Comparison of ENCODE assay signal across 25 cellular contexts in genomic region chr12:24668563-24668962, GRCh38.
"Had no signal": no experiment of that assay in that cellular context is flagged by ENCODE, and none has a peak within 500 bp of the region (broad histone marks: within the 10 kb centered on the region; RNA-seq: fewer than 3 reads in every experiment).

No MANE protein-coding gene starts in this region.

- H3K27ac ChIP-seq: hepatocyte, ovary, tibial artery, upper lobe of right lung had no signal

- DNase-seq: activated CD4-positive, alpha-beta T cell treated with anti-CD3 and anti-CD28 coated beads, Interleukin-2, amount 50 U/mL, for 1 hour; activated CD8-positive, alpha-beta T cell treated with anti-CD3 and anti-CD28 coated beads for 36 hours; activated naive CD8-positive, alpha-beta T cell treated with anti-CD3 and anti-CD28 coated beads, Interleukin-2, amount 50 U/mL, for 24 hours; activated T-cell treated with anti-CD3 and anti-CD28 coated beads, Interleukin-2, amount 50 U/mL, for 4 hours; anterior cingulate cortex; caudate nucleus; glutamatergic neuron; left colon; midbrain; naive thymus-derived CD4-positive, alpha-beta T cell; ovary; stimulated activated CD4-positive, alpha-beta T cell treated with anti-CD3 and anti-CD28 coated beads, Interleukin-1b, Interleukin-23, amount 100 ng/mL, for 48 hours; stimulated activated CD4-positive, alpha-beta T cell treated with anti-CD3 and anti-CD28 coated beads, Interleukin-4, amount 100 ng/mL, for 4 hours; stimulated activated CD8-positive, alpha-beta memory T cell treated with anti-CD3 and anti-CD28 coated beads, Interleukin-4, amount 100 ng/mL, for 48 hours; stimulated activated naive CD8-positive, alpha-beta T cell treated with anti-CD3 and anti-CD28 coated beads, Interleukin-15, amount 100 ng/mL, for 72 hours; substantia nigra; T-helper 2 cell; tibial artery; upper lobe of right lung had no signal

- H3K9me3 ChIP-seq: ovary, tibial artery, upper lobe of right lung had no signal

- H3K4me2 ChIP-seq: hepatocyte, smooth muscle cell had no signal

- H3K36me3 ChIP-seq: ovary, tibial artery, upper lobe of right lung had no signal

- H3K27me3 ChIP-seq: hepatocyte, ovary, tibial artery, upper lobe of right lung had no signal

- H3K4me3 ChIP-seq: hepatocyte, ovary, smooth muscle cell, tibial artery, upper lobe of right lung had no signal

- ATAC-seq: activated CD8-positive, alpha-beta T cell treated with anti-CD3 and anti-CD28 coated beads for 36 hours; activated naive CD8-positive, alpha-beta T cell treated with anti-CD3 and anti-CD28 coated beads, Interleukin-2, amount 50 U/mL, for 24 hours; activated T-cell treated with anti-CD3 and anti-CD28 coated beads, Interleukin-2, amount 50 U/mL, for 4 hours; activated T-helper 17 cell treated with anti-CD3 and anti-CD28 coated beads, Interleukin-2, amount 50 U/mL, for 72 hours; left colon; naive thymus-derived CD4-positive, alpha-beta T cell; stimulated activated naive CD8-positive, alpha-beta T cell treated with anti-CD3 and anti-CD28 coated beads, Interleukin-15, amount 100 ng/mL, for 72 hours; upper lobe of right lung; WTC11 had no signal

- FAIRE-seq: endothelial cell of umbilical vein, keratinocyte had no signal

- H3K4me1 ChIP-seq: tibial artery, upper lobe of right lung had no signal

- H2AFZ ChIP-seq: hepatocyte had no signal
